8 cellular contexts compared by ENCODE assay signal in the genomic region with DNA sequence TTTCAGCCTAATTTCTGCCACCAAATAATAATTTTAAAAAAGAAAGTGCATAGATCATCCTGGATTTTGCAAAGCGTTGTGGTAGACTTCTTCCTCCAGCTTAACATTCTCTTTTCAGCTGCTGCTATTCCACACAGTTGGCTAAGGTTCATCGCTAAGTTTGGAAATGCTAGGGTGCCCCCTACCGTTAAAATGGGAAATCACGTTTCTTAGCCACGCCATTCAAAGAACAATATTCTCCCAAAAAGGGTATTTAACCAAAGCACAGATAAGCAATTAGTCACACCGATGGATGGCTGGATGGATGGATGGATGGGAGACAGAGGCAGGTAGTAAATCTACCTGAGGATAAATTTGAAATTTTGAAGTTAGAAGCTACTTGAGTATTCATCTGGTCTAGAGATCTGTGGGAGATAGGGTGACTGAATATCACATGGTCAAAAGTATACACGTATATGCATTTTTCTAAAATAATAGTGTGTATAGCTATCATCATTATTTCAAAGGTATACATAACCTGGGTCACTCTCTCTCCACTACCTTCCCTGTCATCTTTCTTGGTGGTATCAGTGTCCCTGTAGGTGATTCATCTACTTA.
DNase-seq lines count a peak whose midpoint lies in the region; ATAC-seq and TF ChIP-seq lines count a peak whose summit lies in the region.

No MANE protein-coding gene starts in this region.

- TF ChIP-seq CTCF in Caco-2 (IDR thresholded peaks at IDR 0.05; ENCODE audit: insufficient read depth in 1 of 2, low read depth in 1 of 2, low read length in 1 of 2, severe bottlenecking in 1 of 2, unreplicated experiment in 1 of 2) (peak; percentile 57 to 67), fibroblast of villous mesenchyme (IDR thresholded peaks at IDR 0.05; ENCODE audit: insufficient read depth, low read depth, low read length) (peak; percentile 76)

- H3K36me3 ChIP-seq in Caco-2 (ENCODE audit: control insufficient read depth, insufficient read depth, low read length), result no peaks in the 10 kb centered on the region

- H3K4me3 ChIP-seq in Caco-2 (ENCODE audit: low read depth, low read length), result no peak overlapping the region
- H3K4me3 ChIP-seq in fibroblast of villous mesenchyme (ENCODE audit: low read depth, low read length), result no peak overlapping the region

- peak; percentile 86 for ATAC-seq in GM19023 (IDR thresholded peaks at IDR 0.05; ENCODE audit: unreplicated experiment)
- ATAC-seq in HG03103 (IDR thresholded peaks at IDR 0.05; ENCODE audit: low read depth, unreplicated experiment), result peak; percentile 89
- peak; percentile 63 for ATAC-seq in activated CD8-positive, alpha-beta memory T cell treated with anti-CD3 and anti-CD28 coated beads, Interleukin-2, amount 10 ng/mL, durations not matched to agents 7 days and 5 days

- H3K27ac Mint-ChIP-seq in Caco-2 (ENCODE audit: unreplicated experiment), result no peak overlapping the region
- no peak overlapping the region for H3K27ac Mint-ChIP-seq in activated CD8-positive, alpha-beta memory T cell treated with anti-CD3 and anti-CD28 coated beads, Interleukin-2, amount 10 ng/mL, durations not matched to agents 7 days and 5 days

- H3K9me3 ChIP-seq in Caco-2, result no peaks in the 10 kb centered on the region

- DNase-seq in Caco-2 (peak in 1 of 2 experiments; percentile 67), NCI-H345 treated with DMSO at 0.1 percent for 48 hours (lab: John Stamatoyannopoulos, UW; ENCODE audit: unreplicated experiment) (peak; percentile 34), fibroblast of villous mesenchyme (ENCODE audit: low read depth) (peak; percentile 60), occipital lobe (lab: John Stamatoyannopoulos, UW) (peak; percentile 42), COLO829 (ENCODE audit: low spot score) (no peak)
- no peak for DNase-seq in activated CD8-positive, alpha-beta memory T cell treated with anti-CD3 and anti-CD28 coated beads, Interleukin-2, amount 10 ng/mL, durations not matched to agents 7 days and 5 days

- H3K4me3 Mint-ChIP-seq in Caco-2 (ENCODE audit: unreplicated experiment), result no peak overlapping the region
- no peak overlapping the region for H3K4me3 Mint-ChIP-seq in activated CD8-positive, alpha-beta memory T cell treated with anti-CD3 and anti-CD28 coated beads, Interleukin-2, amount 10 ng/mL, durations not matched to agents 7 days and 5 days

- BruUV-seq in Caco-2 (replicated peaks; lab: Mats Ljungman, UMichigan), result no TSS peak

- H3K27me3 Mint-ChIP-seq in Caco-2 (ENCODE audit: insufficient read depth, unreplicated experiment), result peaks cover 11% of the 10 kb centered on the region
- peaks cover 20% of the 10 kb centered on the region for H3K27me3 Mint-ChIP-seq in activated CD8-positive, alpha-beta memory T cell treated with anti-CD3 and anti-CD28 coated beads, Interleukin-2, amount 10 ng/mL, durations not matched to agents 7 days and 5 days

- H3K4me1 Mint-ChIP-seq in Caco-2 (ENCODE audit: low read depth, unreplicated experiment), result no peaks in the 10 kb centered on the region
- no peaks in the 10 kb centered on the region for H3K4me1 Mint-ChIP-seq in activated CD8-positive, alpha-beta memory T cell treated with anti-CD3 and anti-CD28 coated beads, Interleukin-2, amount 10 ng/mL, durations not matched to agents 7 days and 5 days

- POLR2A ChIA-PET in Caco-2 (lab: Charles Lee), result no interaction called here

- no peaks in the 10 kb centered on the region for H3K4me1 ChIP-seq in Caco-2

- no peaks in the 10 kb centered on the region for H3K27me3 ChIP-seq in Caco-2 (replicated peaks; ENCODE audit: control insufficient read depth, insufficient read depth, low read length)

- H3K9me3 Mint-ChIP-seq in Caco-2 (ENCODE audit: unreplicated experiment), result peaks cover 6% of the 10 kb centered on the region
- no peaks in the 10 kb centered on the region for H3K9me3 Mint-ChIP-seq in activated CD8-positive, alpha-beta memory T cell treated with anti-CD3 and anti-CD28 coated beads, Interleukin-2, amount 10 ng/mL, durations not matched to agents 7 days and 5 days (ENCODE audit: low read depth)

- no peaks in the 10 kb centered on the region for H3K36me3 Mint-ChIP-seq in Caco-2 (ENCODE audit: insufficient read depth, unreplicated experiment)
- H3K36me3 Mint-ChIP-seq in activated CD8-positive, alpha-beta memory T cell treated with anti-CD3 and anti-CD28 coated beads, Interleukin-2, amount 10 ng/mL, durations not matched to agents 7 days and 5 days, result no peaks in the 10 kb centered on the region

- intact Hi-C loops in Caco-2 (cut with micrococcal nuclease; ENCODE audit: unreplicated experiment), result loop anchor here (1.0 to 10.0 kb wide), 5 partner anchors 140 to 802 kb away; no protein-coding TSS in a partner anchor

- CTCF ChIA-PET in Caco-2 (lab: Charles Lee), result interaction anchor here (0.6 to 2.3 kb wide), 5 partner anchors 48 to 518 kb away, joined by 3 to 15 read pairs (median 4); no protein-coding TSS in a partner anchor
- CTCF ChIA-PET in activated CD8-positive, alpha-beta memory T cell treated with anti-CD3 and anti-CD28 coated beads, Interleukin-2, amount 10 ng/mL, durations not matched to agents 7 days and 5 days (lab: Charles Lee), result interaction anchor here (0.8 to 2.1 kb wide), 6 partner anchors 10 to 519 kb away, joined by 3 to 9 read pairs (median 4); no protein-coding TSS in a partner anchor

Comparison
In these comparisons a context has a peak if more than half of its experiments do, and no peak if none do; other contexts are left out.
1. DNase-seq: peak in NCI-H345 treated with DMSO at 0.1 percent for 48 hours (single experiment), fibroblast of villous mesenchyme (single experiment) and occipital lobe (single experiment); none in activated CD8-positive, alpha-beta memory T cell treated with anti-CD3 and anti-CD28 coated beads, Interleukin-2, amount 10 ng/mL, durations not matched to agents 7 days and 5 days (single experiment) and COLO829 (single experiment).
2. Peak in every context shown above with its lines, with median percentiles within 50 percentile points of each other: ATAC-seq.